8 cellular contexts compared by ENCODE assay signal in genomic region chr9:5626727-5627634, GRCh38. TPM values are rescaled to one million over a fixed set of nuclear protein-coding genes. Genes with fewer than 3 reads are reported as not detected.
A peak's percentile ranks its signal among the peaks of the same experiment; 100 is the strongest.
DNase-seq lines count a peak whose midpoint lies in the region; ATAC-seq and TF ChIP-seq lines count a peak whose summit lies in the region.

No MANE protein-coding gene starts in this region.

- ATAC-seq in GM21737 (IDR thresholded peaks at IDR 0.05; ENCODE audit: unreplicated experiment) = peak; percentile 44
- ATAC-seq in mucosa of descending colon = peak; percentile 34

- H4K20me1 ChIP-seq in Karpas-422 (ENCODE audit: insufficient read depth, low read depth, low read length) = peaks cover 9% of the 10 kb centered on the region

- peak overlapping the region; percentile 99 for H3K27ac ChIP-seq in Karpas-422 (ENCODE audit: low read length)
- peak overlapping the region; percentile 92 for H3K27ac ChIP-seq in VCaP
- H3K27ac ChIP-seq in dorsolateral prefrontal cortex = peak overlapping the region in 57 of 59 donors; percentile 58 to 98 (median 93)
- peak overlapping the region; percentile 95 to 98 for H3K27ac ChIP-seq in testis

- DNase-seq in Karpas-422 = peak; percentile 94
- DNase-seq in dorsolateral prefrontal cortex = peak in 2 of 10 donors; percentile 26 to 50
- peak in 1 of 3 donors; percentile 41 for DNase-seq in mucosa of descending colon
- DNase-seq in testis = peak; percentile 69
- no peak for DNase-seq in middle frontal gyrus (ENCODE audit: extremely low spot score, low spot score)

- WGBS in testis, 2 donors = 42 to 54% methylated on average over 5 of the region's 5 CpGs

- TF ChIP-seq CTCF in GM12875 (IDR thresholded peaks at IDR 0.05; ENCODE audit: borderline replicate concordance, insufficient read depth, low read depth, low read length) (no peak), VCaP (conservative IDR thresholded peaks at IDR 0.05) (no peak), dorsolateral prefrontal cortex (IDR thresholded peaks at IDR 0.05 in 54 of 56, conservative IDR thresholded peaks at IDR 0.05 in 2 of 56; ENCODE audit: low read depth in 1 of 56, partially characterized antibody in 56 of 56) (no peak), mucosa of descending colon (IDR thresholded peaks at IDR 0.05) (no peak), testis (IDR thresholded peaks at IDR 0.05) (no peak)

- H3K9me2 ChIP-seq in Karpas-422 (replicated peaks; ENCODE audit: insufficient read depth, low read length) = no peaks in the 10 kb centered on the region

- H3K9me3 ChIP-seq in Karpas-422 (ENCODE audit: low read length) (no peaks in the 10 kb centered on the region), mucosa of descending colon (no peaks in the 10 kb centered on the region), testis (no peaks in the 10 kb centered on the region)

- H3K4me3 ChIP-seq in GM12875 (ENCODE audit: low read depth, low read length) (peak overlapping the region; percentile 98), Karpas-422 (ENCODE audit: low read length) (peak overlapping the region; percentile 87), dorsolateral prefrontal cortex (peak overlapping the region in 56 of 59 donors; percentile 5 to 100 (median 93)), mucosa of descending colon (no peak overlapping the region), testis (no peak overlapping the region)

- H2AFZ ChIP-seq in Karpas-422 (ENCODE audit: low read length) = no peak overlapping the region

- H3K36me3 ChIP-seq in Karpas-422 (ENCODE audit: insufficient read depth, low read length) (peaks cover 11% of the 10 kb centered on the region), mucosa of descending colon (ENCODE audit: low read depth) (no peaks in the 10 kb centered on the region), testis (ENCODE audit: low read depth, missing control alignments) (no peaks in the 10 kb centered on the region)

- H3K79me2 ChIP-seq in Karpas-422 (ENCODE audit: low read length) = peaks cover 94% of the 10 kb centered on the region

- peak overlapping the region; percentile 99 for H3K9ac ChIP-seq in Karpas-422 (ENCODE audit: low read length)

- H3K27me3 ChIP-seq in Karpas-422 (ENCODE audit: low read length) (no peaks in the 10 kb centered on the region), dorsolateral prefrontal cortex (no peaks in the 10 kb centered on the region), testis (no peaks in the 10 kb centered on the region)

- TF ChIP-seq POLR2A in testis (IDR thresholded peaks at IDR 0.05) = no peak

- intact Hi-C loops in dorsolateral prefrontal cortex (cut with DNase I) = loop anchor here (2.0 to 5.0 kb wide), 2 partner anchors 206 to 950 kb away; partner anchors contain the start of genes CDC37L1 (in 1 of the 2) and ERMP1 (in 1 of the 2)
- intact Hi-C loops in mucosa of descending colon (cut with DNase I, micrococcal nuclease) = no loop called here
- intact Hi-C loops in testis (cut with DNase I; ENCODE audit: low total_unique reads) = no loop called here

- H3K4me2 ChIP-seq in Karpas-422 (ENCODE audit: low read depth, low read length, poor library complexity, severe bottlenecking) = peak overlapping the region; percentile 79

- H3K4me1 ChIP-seq in Karpas-422 (ENCODE audit: low read length) (peaks cover 56% of the 10 kb centered on the region), mucosa of descending colon (ENCODE audit: low read depth) (peaks cover 19% of the 10 kb centered on the region), testis (peaks cover 21% of the 10 kb centered on the region)

RNA-seq across cellular contexts. Expression of gene RIC1, which starts 1.9 kb away (rescaled TPM):
- 85.4 and 86.8 TPM in 2 replicates for total RNA-seq in Karpas-422 (2014; rRNA removed; shearing (Covaris generic); ENCODE audit: low replicate concordance)
- 10 to 100 TPM; 14.5 to 24.0 (median 19.2) TPM for total RNA-seq in dorsolateral prefrontal cortex
- 10 to 100 TPM; 15.8 to 22.4 (median 20.2) TPM for total RNA-seq in mucosa of descending colon
- 10 to 100 TPM; 44.0 to 45.5 TPM for total RNA-seq in testis
- 25.6 TPM for polyA plus RNA-seq in testis (ENCODE audit: insufficient read depth, low read depth, low replicate concordance)

Comparison
In these comparisons a context has a peak if more than half of its experiments do, and no peak if none do; other contexts are left out.
1. H3K4me3 ChIP-seq: peak in GM12875 (single experiment), Karpas-422 (single experiment) and dorsolateral prefrontal cortex (56 of 59); none in mucosa of descending colon (single experiment) and testis (0 of 2).
2. intact Hi-C loops: an anchor here in dorsolateral prefrontal cortex (2.0 to 5.0 kb wide); none called in mucosa of descending colon and testis.
3. Peak in every context shown above with its lines, with median percentiles within 50 percentile points of each other: H3K27ac ChIP-seq.